In the genomic region with DNA sequence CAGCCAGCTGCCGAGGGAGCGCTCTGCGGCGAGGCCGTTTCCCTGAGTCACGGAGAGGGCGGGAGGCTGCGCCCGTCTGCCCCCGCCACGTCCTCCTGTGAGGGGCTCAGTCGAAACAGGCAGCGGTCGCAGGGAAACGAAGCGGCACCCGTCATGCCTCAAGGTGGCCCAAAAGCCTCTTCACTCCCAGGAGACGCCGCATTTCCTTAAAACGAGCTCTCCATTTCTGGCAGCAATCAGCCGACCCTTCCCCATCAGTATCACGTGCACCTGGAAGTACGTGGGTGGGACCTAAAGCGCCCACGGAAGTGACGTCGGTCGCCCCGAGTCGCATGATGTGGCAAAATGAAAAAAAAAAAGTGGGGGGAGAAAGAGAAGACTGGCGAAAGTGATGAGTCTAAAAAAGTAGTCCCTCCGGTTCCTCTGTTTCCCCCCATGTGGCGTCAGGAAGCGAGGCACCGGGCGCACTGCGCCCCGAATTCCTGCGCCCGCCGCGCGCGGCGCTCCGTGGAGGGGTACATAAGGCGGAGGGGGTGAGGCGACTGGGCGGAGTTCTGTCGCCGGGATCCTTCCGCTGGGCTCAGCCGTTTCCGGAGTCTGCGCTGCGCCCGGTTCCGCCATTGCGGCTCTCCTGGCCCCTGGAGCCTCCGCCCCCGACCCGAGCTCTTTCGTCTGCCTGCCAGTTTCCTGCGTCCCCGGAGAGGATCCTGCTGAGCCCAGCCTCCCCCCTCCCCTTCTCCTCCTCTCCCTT, we compare ENCODE assay signal across 1 cellular context.
A peak's percentile ranks its signal among the peaks of the same experiment; 100 is the strongest.
TF ChIP-seq lines count a peak whose summit lies in the region.

A gene (plus strand): TSS at position 583 of the 751 bp plus-strand sequence. CDS start 237 bp downstream, outside the sequence.

TF ChIP-seq in K562, 482 proteins besides CTCF, POLR2A, EP300 and RAD21 (continued from another document and continues in another):
- TF ChIP-seq, protein P1, sequence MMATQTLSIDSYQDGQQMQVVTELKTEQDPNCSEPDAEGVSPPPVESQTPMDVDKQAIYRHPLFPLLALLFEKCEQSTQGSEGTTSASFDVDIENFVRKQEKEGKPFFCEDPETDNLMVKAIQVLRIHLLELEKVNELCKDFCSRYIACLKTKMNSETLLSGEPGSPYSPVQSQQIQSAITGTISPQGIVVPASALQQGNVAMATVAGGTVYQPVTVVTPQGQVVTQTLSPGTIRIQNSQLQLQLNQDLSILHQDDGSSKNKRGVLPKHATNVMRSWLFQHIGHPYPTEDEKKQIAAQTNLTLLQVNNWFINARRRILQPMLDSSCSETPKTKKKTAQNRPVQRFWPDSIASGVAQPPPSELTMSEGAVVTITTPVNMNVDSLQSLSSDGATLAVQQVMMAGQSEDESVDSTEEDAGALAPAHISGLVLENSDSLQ (IDR thresholded peaks at IDR 0.05): peak; percentile 48
- TF ChIP-seq SOX6 (IDR thresholded peaks at IDR 0.05) (peak; percentile 44; the same call in 1 of the 2 replicates), FOXK2 (conservative IDR thresholded peaks at IDR 0.05 in 1 of 2, IDR thresholded peaks at IDR 0.05 in 1 of 2; ENCODE audit: low read depth in 2 of 2) (peak; percentile 77 to 79; a peak in 3 of 4 replicates), RHOXF2B (CRISPR knock-in tag; conservative IDR thresholded peaks at IDR 0.05) (no peak), CTBP1 (IDR thresholded peaks at IDR 0.05; ENCODE audit: borderline replicate concordance) (peak; percentile 81), KAT7 (CRISPR knock-in tag; IDR thresholded peaks at IDR 0.05; ENCODE audit: borderline replicate concordance) (peak; percentile 99; the same call in 1 of the 2 replicates), U2AF2 (optimal IDR thresholded peaks at IDR 0.05; ENCODE audit: low read depth, low read length) (no peak), MTA1 (IDR thresholded peaks at IDR 0.05; ENCODE audit: borderline replicate concordance) (peak; percentile 92), ZNF239 (CRISPR knock-in tag; IDR thresholded peaks at IDR 0.05) (no peak), ZNF217 (CRISPR knock-in tag; IDR thresholded peaks at IDR 0.05) (no peak), MAFG (tag; conservative IDR thresholded peaks at IDR 0.05) (peak; percentile 93), NCOA4 (IDR thresholded peaks at IDR 0.05; ENCODE audit: partially characterized antibody) (no peak), TEAD4 (IDR thresholded peaks at IDR 0.05; ENCODE audit: low read length) (peak; percentile 67; the same call in 1 of the 2 replicates), TEAD4 (CRISPR knock-in tag; IDR thresholded peaks at IDR 0.05; ENCODE audit: borderline replicate concordance) (no peak), NCOA2 (IDR thresholded peaks at IDR 0.05; ENCODE audit: partially characterized antibody in 2 of 2) (no peak), ZZZ3 (IDR thresholded peaks at IDR 0.05) (no peak; the same call in 1 of the 2 replicates), FOXK1 (CRISPR knock-in tag; IDR thresholded peaks at IDR 0.05; ENCODE audit: borderline replicate concordance) (no peak), RUNX1 (IDR thresholded peaks at IDR 0.05; ENCODE audit: low read depth) (no peak), NELFE (IDR thresholded peaks at IDR 0.05; ENCODE audit: insufficient read depth, insufficient read length) (no peak), EGR1 (conservative IDR thresholded peaks at IDR 0.05) (peak; percentile 97), CBX2 (IDR thresholded peaks at IDR 0.05; ENCODE audit: insufficient read depth, low read length, poor library complexity, severe bottlenecking) (no peak), TCFL5 (CRISPR knock-in tag; conservative IDR thresholded peaks at IDR 0.05) (no peak), KDM2B (CRISPR knock-in tag; IDR thresholded peaks at IDR 0.05) (peak; percentile 88; the same call in 1 of the 2 replicates), MCM2 (IDR thresholded peaks at IDR 0.05; ENCODE audit: low read depth) (no peak), PTBP1 (IDR thresholded peaks at IDR 0.05; ENCODE audit: low read depth, low read length) (0 out of 2 replicates have a peak, but pooled peaks have one; percentile 37), MAFK (IDR thresholded peaks at IDR 0.05; ENCODE audit: low read length) (peak; percentile 78), ZNF311 (CRISPR knock-in tag; IDR thresholded peaks at IDR 0.05) (no peak), CBX5 (IDR thresholded peaks at IDR 0.05; ENCODE audit: borderline replicate concordance, low read depth) (no peak), MTF1 (CRISPR knock-in tag; IDR thresholded peaks at IDR 0.05; ENCODE audit: borderline replicate concordance) (no peak), ZNF57 (CRISPR knock-in tag; IDR thresholded peaks at IDR 0.05) (no peak), PCBP2 (IDR thresholded peaks at IDR 0.05; ENCODE audit: low read depth, low read length, poor library complexity, severe bottlenecking) (no peak), NFE2 (IDR thresholded peaks at IDR 0.05; ENCODE audit: low read depth) (peak; percentile 95), KLF16 (IDR thresholded peaks at IDR 0.05) (no peak; the same call in 1 of the 2 replicates), TBP (optimal IDR thresholded peaks at IDR 0.05; ENCODE audit: low read depth, low read length) (peak; percentile 93), BACH1 (tag; IDR thresholded peaks at IDR 0.05) (peak; percentile 97), ZNF324 (CRISPR knock-in tag; IDR thresholded peaks at IDR 0.05) (no peak), EP400 (IDR thresholded peaks at IDR 0.05) (peak; percentile 100), PRPF4 (IDR thresholded peaks at IDR 0.05; ENCODE audit: insufficient read depth, low read depth, low read length, poor library complexity, severe bottlenecking) (peak; percentile 77), ZKSCAN1 (IDR thresholded peaks at IDR 0.05; ENCODE audit: low read depth, low read length) (peak; percentile 48; the same call in 1 of the 2 replicates), NFRKB (IDR thresholded peaks at IDR 0.05; ENCODE audit: low read depth) (peak; percentile 99), KAT2B (IDR thresholded peaks at IDR 0.05; ENCODE audit: low read depth, low read length) (no peak), ZNF24 (IDR thresholded peaks at IDR 0.05) (peak; percentile 75), PRMT5 (CRISPR knock-in tag; IDR thresholded peaks at IDR 0.05) (no peak), SPI1 (IDR thresholded peaks at IDR 0.05; ENCODE audit: borderline replicate concordance, low read depth, low read length) (0 out of 2 replicates have a peak, but pooled peaks have one; percentile 3)
- TF ChIP-seq, protein P2, sequence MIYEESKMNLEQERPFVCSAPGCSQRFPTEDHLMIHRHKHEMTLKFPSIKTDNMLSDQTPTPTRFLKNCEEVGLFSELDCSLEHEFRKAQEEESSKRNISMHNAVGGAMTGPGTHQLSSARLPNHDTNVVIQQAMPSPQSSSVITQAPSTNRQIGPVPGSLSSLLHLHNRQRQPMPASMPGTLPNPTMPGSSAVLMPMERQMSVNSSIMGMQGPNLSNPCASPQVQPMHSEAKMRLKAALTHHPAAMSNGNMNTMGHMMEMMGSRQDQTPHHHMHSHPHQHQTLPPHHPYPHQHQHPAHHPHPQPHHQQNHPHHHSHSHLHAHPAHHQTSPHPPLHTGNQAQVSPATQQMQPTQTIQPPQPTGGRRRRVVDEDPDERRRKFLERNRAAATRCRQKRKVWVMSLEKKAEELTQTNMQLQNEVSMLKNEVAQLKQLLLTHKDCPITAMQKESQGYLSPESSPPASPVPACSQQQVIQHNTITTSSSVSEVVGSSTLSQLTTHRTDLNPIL (CRISPR knock-in tag; IDR thresholded peaks at IDR 0.05): no peak
- TF ChIP-seq, protein P3, sequence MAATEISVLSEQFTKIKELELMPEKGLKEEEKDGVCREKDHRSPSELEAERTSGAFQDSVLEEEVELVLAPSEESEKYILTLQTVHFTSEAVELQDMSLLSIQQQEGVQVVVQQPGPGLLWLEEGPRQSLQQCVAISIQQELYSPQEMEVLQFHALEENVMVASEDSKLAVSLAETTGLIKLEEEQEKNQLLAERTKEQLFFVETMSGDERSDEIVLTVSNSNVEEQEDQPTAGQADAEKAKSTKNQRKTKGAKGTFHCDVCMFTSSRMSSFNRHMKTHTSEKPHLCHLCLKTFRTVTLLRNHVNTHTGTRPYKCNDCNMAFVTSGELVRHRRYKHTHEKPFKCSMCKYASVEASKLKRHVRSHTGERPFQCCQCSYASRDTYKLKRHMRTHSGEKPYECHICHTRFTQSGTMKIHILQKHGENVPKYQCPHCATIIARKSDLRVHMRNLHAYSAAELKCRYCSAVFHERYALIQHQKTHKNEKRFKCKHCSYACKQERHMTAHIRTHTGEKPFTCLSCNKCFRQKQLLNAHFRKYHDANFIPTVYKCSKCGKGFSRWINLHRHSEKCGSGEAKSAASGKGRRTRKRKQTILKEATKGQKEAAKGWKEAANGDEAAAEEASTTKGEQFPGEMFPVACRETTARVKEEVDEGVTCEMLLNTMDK (IDR thresholded peaks at IDR 0.05; ENCODE audit: borderline replicate concordance, insufficient read depth, low read depth, low read length, poor library complexity, severe bottlenecking): no peak
- TF ChIP-seq, protein P4, sequence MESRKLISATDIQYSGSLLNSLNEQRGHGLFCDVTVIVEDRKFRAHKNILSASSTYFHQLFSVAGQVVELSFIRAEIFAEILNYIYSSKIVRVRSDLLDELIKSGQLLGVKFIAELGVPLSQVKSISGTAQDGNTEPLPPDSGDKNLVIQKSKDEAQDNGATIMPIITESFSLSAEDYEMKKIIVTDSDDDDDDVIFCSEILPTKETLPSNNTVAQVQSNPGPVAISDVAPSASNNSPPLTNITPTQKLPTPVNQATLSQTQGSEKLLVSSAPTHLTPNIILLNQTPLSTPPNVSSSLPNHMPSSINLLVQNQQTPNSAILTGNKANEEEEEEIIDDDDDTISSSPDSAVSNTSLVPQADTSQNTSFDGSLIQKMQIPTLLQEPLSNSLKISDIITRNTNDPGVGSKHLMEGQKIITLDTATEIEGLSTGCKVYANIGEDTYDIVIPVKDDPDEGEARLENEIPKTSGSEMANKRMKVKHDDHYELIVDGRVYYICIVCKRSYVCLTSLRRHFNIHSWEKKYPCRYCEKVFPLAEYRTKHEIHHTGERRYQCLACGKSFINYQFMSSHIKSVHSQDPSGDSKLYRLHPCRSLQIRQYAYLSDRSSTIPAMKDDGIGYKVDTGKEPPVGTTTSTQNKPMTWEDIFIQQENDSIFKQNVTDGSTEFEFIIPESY (CRISPR knock-in tag; IDR thresholded peaks at IDR 0.05): peak; percentile 77; the same call in 1 of the 2 replicates
- TF ChIP-seq, protein P5, sequence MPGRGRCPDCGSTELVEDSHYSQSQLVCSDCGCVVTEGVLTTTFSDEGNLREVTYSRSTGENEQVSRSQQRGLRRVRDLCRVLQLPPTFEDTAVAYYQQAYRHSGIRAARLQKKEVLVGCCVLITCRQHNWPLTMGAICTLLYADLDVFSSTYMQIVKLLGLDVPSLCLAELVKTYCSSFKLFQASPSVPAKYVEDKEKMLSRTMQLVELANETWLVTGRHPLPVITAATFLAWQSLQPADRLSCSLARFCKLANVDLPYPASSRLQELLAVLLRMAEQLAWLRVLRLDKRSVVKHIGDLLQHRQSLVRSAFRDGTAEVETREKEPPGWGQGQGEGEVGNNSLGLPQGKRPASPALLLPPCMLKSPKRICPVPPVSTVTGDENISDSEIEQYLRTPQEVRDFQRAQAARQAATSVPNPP (IDR thresholded peaks at IDR 0.05; ENCODE audit: borderline replicate concordance, insufficient read depth, insufficient read length): no peak
- TF ChIP-seq, protein P6, sequence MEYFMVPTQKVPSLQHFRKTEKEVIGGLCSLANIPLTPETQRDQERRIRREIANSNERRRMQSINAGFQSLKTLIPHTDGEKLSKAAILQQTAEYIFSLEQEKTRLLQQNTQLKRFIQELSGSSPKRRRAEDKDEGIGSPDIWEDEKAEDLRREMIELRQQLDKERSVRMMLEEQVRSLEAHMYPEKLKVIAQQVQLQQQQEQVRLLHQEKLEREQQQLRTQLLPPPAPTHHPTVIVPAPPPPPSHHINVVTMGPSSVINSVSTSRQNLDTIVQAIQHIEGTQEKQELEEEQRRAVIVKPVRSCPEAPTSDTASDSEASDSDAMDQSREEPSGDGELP (CRISPR knock-in tag; IDR thresholded peaks at IDR 0.05; ENCODE audit: borderline replicate concordance): peak; percentile 98
- TF ChIP-seq, protein P7, sequence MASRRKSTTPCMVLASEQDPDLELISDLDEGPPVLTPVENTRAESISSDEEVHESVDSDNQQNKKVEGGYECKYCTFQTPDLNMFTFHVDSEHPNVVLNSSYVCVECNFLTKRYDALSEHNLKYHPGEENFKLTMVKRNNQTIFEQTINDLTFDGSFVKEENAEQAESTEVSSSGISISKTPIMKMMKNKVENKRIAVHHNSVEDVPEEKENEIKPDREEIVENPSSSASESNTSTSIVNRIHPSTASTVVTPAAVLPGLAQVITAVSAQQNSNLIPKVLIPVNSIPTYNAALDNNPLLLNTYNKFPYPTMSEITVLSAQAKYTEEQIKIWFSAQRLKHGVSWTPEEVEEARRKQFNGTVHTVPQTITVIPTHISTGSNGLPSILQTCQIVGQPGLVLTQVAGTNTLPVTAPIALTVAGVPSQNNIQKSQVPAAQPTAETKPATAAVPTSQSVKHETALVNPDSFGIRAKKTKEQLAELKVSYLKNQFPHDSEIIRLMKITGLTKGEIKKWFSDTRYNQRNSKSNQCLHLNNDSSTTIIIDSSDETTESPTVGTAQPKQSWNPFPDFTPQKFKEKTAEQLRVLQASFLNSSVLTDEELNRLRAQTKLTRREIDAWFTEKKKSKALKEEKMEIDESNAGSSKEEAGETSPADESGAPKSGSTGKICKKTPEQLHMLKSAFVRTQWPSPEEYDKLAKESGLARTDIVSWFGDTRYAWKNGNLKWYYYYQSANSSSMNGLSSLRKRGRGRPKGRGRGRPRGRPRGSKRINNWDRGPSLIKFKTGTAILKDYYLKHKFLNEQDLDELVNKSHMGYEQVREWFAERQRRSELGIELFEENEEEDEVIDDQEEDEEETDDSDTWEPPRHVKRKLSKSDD (conservative IDR thresholded peaks at IDR 0.05; ENCODE audit: low read length): peak; percentile 88; the same call in 1 of the 2 replicates
- TF ChIP-seq, protein P8, sequence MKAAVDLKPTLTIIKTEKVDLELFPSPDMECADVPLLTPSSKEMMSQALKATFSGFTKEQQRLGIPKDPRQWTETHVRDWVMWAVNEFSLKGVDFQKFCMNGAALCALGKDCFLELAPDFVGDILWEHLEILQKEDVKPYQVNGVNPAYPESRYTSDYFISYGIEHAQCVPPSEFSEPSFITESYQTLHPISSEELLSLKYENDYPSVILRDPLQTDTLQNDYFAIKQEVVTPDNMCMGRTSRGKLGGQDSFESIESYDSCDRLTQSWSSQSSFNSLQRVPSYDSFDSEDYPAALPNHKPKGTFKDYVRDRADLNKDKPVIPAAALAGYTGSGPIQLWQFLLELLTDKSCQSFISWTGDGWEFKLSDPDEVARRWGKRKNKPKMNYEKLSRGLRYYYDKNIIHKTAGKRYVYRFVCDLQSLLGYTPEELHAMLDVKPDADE (conservative IDR thresholded peaks at IDR 0.05; ENCODE audit: control insufficient read depth, low read depth, low read length): peak; percentile 98
- TF ChIP-seq, protein P9, sequence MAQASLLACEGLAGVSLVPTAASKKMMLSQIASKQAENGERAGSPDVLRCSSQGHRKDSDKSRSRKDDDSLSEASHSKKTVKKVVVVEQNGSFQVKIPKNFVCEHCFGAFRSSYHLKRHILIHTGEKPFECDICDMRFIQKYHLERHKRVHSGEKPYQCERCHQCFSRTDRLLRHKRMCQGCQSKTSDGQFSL (CRISPR knock-in tag; IDR thresholded peaks at IDR 0.05): peak; percentile 94
- TF ChIP-seq, protein P9 (tag; IDR thresholded peaks at IDR 0.05): peak in 1 of 2 experiments; percentile 94; a peak in 2 of 4 replicates
